ENCODE assay signal across 8 cellular contexts in the genomic region with DNA sequence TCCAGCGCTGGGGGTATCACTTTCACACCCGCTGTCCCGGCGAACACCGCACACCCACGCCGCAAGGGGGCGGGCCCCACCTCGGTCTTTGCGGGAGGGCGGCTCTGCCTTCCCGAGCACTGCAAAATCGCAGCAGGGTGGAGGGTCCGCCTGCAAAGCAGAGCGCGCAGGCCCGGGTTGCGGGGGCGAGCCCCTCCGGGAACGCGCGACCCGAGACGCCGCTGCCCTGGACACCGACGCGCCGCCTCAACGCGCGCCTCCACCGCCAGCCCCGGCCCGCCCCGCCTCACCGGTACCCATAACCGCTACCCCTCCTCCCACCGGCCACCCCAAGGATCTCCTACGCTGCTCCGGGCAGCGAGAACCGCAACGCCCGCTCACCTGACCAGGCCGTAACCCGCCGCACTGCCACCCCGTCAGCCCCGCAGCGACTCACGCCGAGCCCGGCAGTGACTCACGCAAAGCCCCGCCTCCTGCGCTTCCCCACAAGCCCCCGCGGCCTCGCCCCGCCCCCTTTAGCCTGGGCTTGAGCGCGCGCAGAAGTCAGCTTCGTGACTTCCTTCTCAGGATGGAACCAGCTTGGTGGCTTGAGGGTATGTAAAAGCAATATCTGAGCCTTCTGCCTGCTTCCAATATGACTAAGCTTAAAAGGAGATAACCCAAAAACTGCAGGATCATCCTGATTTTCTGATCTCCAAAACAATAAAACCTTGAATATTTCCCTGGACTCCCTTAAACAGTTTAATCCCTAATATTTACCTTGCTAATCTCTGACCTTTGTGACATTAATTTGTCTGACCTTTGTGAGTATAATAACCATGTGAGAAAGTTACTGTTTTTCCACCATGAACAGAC. TPM values are rescaled to one million over a fixed set of nuclear protein-coding genes. Genes with fewer than 3 reads are reported as not detected.
A peak's percentile ranks its signal among the peaks of the same experiment; 100 is the strongest.
DNase-seq lines count a peak whose midpoint lies in the region; ATAC-seq lines count a peak whose summit lies in the region.

A gene with protein sequence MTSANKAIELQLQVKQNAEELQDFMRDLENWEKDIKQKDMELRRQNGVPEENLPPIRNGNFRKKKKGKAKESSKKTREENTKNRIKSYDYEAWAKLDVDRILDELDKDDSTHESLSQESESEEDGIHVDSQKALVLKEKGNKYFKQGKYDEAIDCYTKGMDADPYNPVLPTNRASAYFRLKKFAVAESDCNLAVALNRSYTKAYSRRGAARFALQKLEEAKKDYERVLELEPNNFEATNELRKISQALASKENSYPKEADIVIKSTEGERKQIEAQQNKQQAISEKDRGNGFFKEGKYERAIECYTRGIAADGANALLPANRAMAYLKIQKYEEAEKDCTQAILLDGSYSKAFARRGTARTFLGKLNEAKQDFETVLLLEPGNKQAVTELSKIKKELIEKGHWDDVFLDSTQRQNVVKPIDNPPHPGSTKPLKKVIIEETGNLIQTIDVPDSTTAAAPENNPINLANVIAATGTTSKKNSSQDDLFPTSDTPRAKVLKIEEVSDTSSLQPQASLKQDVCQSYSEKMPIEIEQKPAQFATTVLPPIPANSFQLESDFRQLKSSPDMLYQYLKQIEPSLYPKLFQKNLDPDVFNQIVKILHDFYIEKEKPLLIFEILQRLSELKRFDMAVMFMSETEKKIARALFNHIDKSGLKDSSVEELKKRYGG (minus strand): TSS at position 460 of the 855 bp plus-strand sequence. CDS start 3,190 bp downstream, outside the sequence.

- H3K27me3 Mint-ChIP-seq in CD8-positive, alpha-beta memory T cell, result no peaks in the 10 kb centered on the region
- H3K27me3 Mint-ChIP-seq in effector memory CD8-positive, alpha-beta T cell, result no peaks in the 10 kb centered on the region

- POLR2A ChIA-PET in CD8-positive, alpha-beta memory T cell (lab: Charles Lee), result interaction anchor here (0.6 to 1.5 kb wide), 5 partner anchors 61 to 114 kb away, joined by 3 to 6 read pairs (median 4); a partner anchor contains a TSS
- POLR2A ChIA-PET in activated CD8-positive, alpha-beta memory T cell treated with anti-CD3 and anti-CD28 coated beads for 36 hours (lab: Charles Lee), result interaction anchor here (0.6 to 1.5 kb wide), 5 partner anchors 34 to 430 kb away, joined by 3 to 4 read pairs (median 4); no protein-coding TSS in a partner anchor

- peak within 1 kb of the TSS; percentile 83 for H3K4me3 ChIP-seq in CD8-positive, alpha-beta memory T cell (ENCODE audit: low read length)

- peak within 1 kb of the TSS; percentile 79 for H3K27ac ChIP-seq in CD8-positive, alpha-beta memory T cell (ENCODE audit: low read depth, low read length)

- peaks cover 0 to 22% (median 3%) of the 10 kb centered on the region in 3 donors for H3K36me3 Mint-ChIP-seq in CD8-positive, alpha-beta memory T cell
- H3K36me3 Mint-ChIP-seq in effector memory CD8-positive, alpha-beta T cell (ENCODE audit: insufficient read depth), result peaks cover 22% of the 10 kb centered on the region

- peaks cover 2% of the 10 kb centered on the region for H3K36me3 ChIP-seq in CD8-positive, alpha-beta memory T cell (ENCODE audit: insufficient read depth, low read length)

- no peaks in the 10 kb centered on the region for H3K9me3 ChIP-seq in CD8-positive, alpha-beta memory T cell (ENCODE audit: low read length)

- peak; percentile 91 to 97 (median 95) for DNase-seq in CD8-positive, alpha-beta memory T cell
- DNase-seq in HS-5 (ENCODE audit: low read depth) (peak; percentile 73), NOMO-1 (lab: John Stamatoyannopoulos, UW; ENCODE audit: unreplicated experiment in 2 of 2) (peak; percentile 90 to 96), medulla oblongata (ENCODE audit: extremely low spot score) (peak; percentile 94)
- DNase-seq in effector memory CD8-positive, alpha-beta T cell, result peak; percentile 97
- peak; percentile 96 for DNase-seq in stimulated activated CD8-positive, alpha-beta memory T cell treated with anti-CD3 and anti-CD28 coated beads, Interleukin-12 subunit alpha, Interleukin-12 subunit beta, amount 100 ng/mL, for 1 hour (ENCODE audit: low read depth)

- peaks cover 40% of the 10 kb centered on the region for H3K4me1 ChIP-seq in CD8-positive, alpha-beta memory T cell (ENCODE audit: insufficient read depth, low read length)

- H3K4me1 Mint-ChIP-seq in CD8-positive, alpha-beta memory T cell, result peaks cover 38 to 73% (median 61%) of the 10 kb centered on the region in 3 donors
- H3K4me1 Mint-ChIP-seq in effector memory CD8-positive, alpha-beta T cell (ENCODE audit: low read depth in 2 of 2), result peaks cover 28 to 52% of the 10 kb centered on the region in 2 donors

- H3K9me3 Mint-ChIP-seq in CD8-positive, alpha-beta memory T cell, result no peaks in the 10 kb centered on the region
- no peaks in the 10 kb centered on the region for H3K9me3 Mint-ChIP-seq in effector memory CD8-positive, alpha-beta T cell

- CTCF ChIA-PET in CD8-positive, alpha-beta memory T cell (lab: Charles Lee), result interaction anchor here (0.6 to 5.8 kb wide), 12 partner anchors 9 to 133 kb away, joined by 3 to 34 read pairs (median 4); a partner anchor contains a TSS
- CTCF ChIA-PET in activated CD8-positive, alpha-beta memory T cell treated with anti-CD3 and anti-CD28 coated beads for 36 hours (lab: Charles Lee), result interaction anchor here (0.9 to 1.4 kb wide), 2 partner anchors 44 to 73 kb away, joined by 3 read pairs; no protein-coding TSS in a partner anchor

- peak within 1 kb of the TSS; percentile 90 to 99 (median 98) for H3K4me3 Mint-ChIP-seq in CD8-positive, alpha-beta memory T cell
- H3K4me3 Mint-ChIP-seq in effector memory CD8-positive, alpha-beta T cell, result peak within 1 kb of the TSS; percentile 96 to 100

- H3K27ac Mint-ChIP-seq in CD8-positive, alpha-beta memory T cell, result peak within 1 kb of the TSS; percentile 90 to 100 (median 94)
- H3K27ac Mint-ChIP-seq in effector memory CD8-positive, alpha-beta T cell, result peak within 1 kb of the TSS; percentile 95 to 97

- H3K27me3 ChIP-seq in CD8-positive, alpha-beta memory T cell (ENCODE audit: insufficient read depth, low read length, poor library complexity, severe bottlenecking), result no peaks in the 10 kb centered on the region

- peak; percentile 78 for ATAC-seq in GM19467 (IDR thresholded peaks at IDR 0.05; ENCODE audit: unreplicated experiment)
- ATAC-seq in effector memory CD8-positive, alpha-beta T cell (replicated peaks), result peak; percentile 92

RNA-seq across cellular contexts. Expression of the gene that starts here (rescaled TPM):
- total RNA-seq in CD8-positive, alpha-beta memory T cell, result 10 to 100 TPM; 54.0 to 58.1 TPM
- 35.3 TPM for polyA plus RNA-seq in CD8-positive, alpha-beta memory T cell
- 10 to 100 TPM; 52.0 to 55.2 TPM for total RNA-seq in activated CD8-positive, alpha-beta memory T cell treated with anti-CD3 and anti-CD28 coated beads for 36 hours

Comparison
In these comparisons a context has a peak if more than half of its experiments do, and no peak if none do; other contexts are left out.
1. Peak in every context shown above with its lines: DNase-seq, ATAC-seq, H3K4me3 ChIP-seq and H3K27ac ChIP-seq.